8 cellular contexts compared by ENCODE assay signal in genomic region chr3:97388774-97389173, GRCh38.
"Had no signal": no experiment of that assay in that cellular context is flagged by ENCODE, and none has a peak within 500 bp of the region (broad histone marks: within the 10 kb centered on the region; RNA-seq: fewer than 3 reads in every experiment).

No MANE protein-coding gene starts in this region.

- H3K27ac Mint-ChIP-seq: HFFc6, IgD-negative memory B cell had no signal

- H3K36me3 ChIP-seq: HAP-1 had no signal

- H3K4me3 Mint-ChIP-seq: HFFc6, IgD-negative memory B cell had no signal

- H3K27ac ChIP-seq: HL-60 had no signal

- H3K4me1 Mint-ChIP-seq: IgD-negative memory B cell had no signal

- ATAC-seq: HCT116, HepG2 had no signal

- DNase-seq: GOT3, H7, HFFc6 had no signal

- H3K27me3 Mint-ChIP-seq: IgD-negative memory B cell had no signal

- H3K36me3 Mint-ChIP-seq: IgD-negative memory B cell had no signal

- H3K4me3 ChIP-seq: HAP-1 had no signal

- H3K4me1 ChIP-seq: HAP-1 had no signal
